In the genomic region with DNA sequence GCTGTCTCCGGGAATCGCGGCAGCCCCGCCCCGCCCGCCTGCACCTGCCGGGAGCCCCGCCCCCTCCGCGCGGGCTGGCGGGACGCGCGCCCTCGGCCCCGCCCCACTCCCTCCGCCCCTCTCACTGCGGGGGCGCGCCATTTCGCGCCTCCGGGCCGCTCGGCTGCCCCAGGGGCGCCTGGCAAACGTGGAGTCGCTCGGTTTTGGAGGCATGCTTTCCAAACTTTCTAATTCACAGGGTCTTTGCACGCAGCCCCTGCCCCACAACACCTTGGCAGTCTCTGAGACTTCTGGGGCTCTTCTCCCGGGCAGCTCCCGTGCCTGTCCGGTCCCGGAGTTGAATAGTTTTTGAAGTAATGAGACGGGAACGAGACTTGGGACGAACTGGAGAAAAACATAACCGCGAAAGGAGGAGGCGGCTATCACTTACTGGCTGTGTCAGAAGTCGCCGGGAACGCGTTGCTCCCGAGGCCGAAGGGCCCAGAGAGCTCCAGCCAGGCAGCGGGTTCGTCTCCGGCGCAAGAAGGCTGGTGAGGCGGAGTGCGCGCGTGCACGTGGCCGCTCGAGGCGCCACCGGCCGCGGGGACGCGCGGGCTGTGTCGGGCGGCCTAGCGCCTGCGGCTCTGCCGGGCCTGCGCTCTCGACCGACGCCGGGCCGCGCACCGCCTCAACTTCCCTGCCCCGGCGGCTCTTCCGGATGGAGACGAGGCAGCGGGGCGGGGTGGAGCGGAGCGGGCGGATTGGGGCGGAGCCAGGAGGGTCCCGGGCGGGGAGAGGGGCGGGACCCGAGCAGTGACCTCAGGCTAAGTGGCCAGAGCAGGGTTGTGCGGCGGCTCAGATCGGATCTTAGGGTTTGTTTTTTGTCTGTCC, we compare ENCODE assay signal across 1 cellular context.
TF ChIP-seq lines count a peak whose summit lies in the region.

A gene (minus strand): TSS at position 699 of the 870 bp plus-strand sequence. CDS start 3,436 bp downstream, outside the sequence.

TF ChIP-seq in HepG2, 621 proteins besides CTCF, POLR2A, EP300 and RAD21 (continued from another document and continues in another):
- TF ChIP-seq, protein P1, sequence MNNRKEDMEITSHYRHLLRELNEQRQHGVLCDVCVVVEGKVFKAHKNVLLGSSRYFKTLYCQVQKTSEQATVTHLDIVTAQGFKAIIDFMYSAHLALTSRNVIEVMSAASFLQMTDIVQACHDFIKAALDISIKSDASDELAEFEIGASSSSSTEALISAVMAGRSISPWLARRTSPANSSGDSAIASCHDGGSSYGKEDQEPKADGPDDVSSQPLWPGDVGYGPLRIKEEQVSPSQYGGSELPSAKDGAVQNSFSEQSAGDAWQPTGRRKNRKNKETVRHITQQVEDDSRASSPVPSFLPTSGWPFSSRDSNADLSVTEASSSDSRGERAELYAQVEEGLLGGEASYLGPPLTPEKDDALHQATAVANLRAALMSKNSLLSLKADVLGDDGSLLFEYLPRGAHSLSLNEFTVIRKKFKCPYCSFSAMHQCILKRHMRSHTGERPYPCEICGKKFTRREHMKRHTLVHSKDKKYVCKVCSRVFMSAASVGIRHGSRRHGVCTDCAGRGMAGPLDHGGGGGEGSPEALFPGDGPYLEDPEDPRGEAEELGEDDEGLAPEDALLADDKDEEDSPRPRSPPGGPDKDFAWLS (CRISPR knock-in tag; IDR thresholded peaks at IDR 0.05; ENCODE audit: borderline replicate concordance): no peak
- TF ChIP-seq, protein P2, sequence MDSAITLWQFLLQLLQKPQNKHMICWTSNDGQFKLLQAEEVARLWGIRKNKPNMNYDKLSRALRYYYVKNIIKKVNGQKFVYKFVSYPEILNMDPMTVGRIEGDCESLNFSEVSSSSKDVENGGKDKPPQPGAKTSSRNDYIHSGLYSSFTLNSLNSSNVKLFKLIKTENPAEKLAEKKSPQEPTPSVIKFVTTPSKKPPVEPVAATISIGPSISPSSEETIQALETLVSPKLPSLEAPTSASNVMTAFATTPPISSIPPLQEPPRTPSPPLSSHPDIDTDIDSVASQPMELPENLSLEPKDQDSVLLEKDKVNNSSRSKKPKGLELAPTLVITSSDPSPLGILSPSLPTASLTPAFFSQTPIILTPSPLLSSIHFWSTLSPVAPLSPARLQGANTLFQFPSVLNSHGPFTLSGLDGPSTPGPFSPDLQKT (CRISPR knock-in tag; IDR thresholded peaks at IDR 0.05; ENCODE audit: borderline replicate concordance): no peak
- TF ChIP-seq, protein P3, sequence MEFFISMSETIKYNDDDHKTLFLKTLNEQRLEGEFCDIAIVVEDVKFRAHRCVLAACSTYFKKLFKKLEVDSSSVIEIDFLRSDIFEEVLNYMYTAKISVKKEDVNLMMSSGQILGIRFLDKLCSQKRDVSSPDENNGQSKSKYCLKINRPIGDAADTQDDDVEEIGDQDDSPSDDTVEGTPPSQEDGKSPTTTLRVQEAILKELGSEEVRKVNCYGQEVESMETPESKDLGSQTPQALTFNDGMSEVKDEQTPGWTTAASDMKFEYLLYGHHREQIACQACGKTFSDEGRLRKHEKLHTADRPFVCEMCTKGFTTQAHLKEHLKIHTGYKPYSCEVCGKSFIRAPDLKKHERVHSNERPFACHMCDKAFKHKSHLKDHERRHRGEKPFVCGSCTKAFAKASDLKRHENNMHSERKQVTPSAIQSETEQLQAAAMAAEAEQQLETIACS (CRISPR knock-in tag; IDR thresholded peaks at IDR 0.05): peak; percentile 97
- TF ChIP-seq, protein P4, sequence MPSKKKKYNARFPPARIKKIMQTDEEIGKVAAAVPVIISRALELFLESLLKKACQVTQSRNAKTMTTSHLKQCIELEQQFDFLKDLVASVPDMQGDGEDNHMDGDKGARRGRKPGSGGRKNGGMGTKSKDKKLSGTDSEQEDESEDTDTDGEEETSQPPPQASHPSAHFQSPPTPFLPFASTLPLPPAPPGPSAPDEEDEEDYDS (CRISPR knock-in tag; IDR thresholded peaks at IDR 0.05): peak; percentile 81
- TF ChIP-seq, protein P5, sequence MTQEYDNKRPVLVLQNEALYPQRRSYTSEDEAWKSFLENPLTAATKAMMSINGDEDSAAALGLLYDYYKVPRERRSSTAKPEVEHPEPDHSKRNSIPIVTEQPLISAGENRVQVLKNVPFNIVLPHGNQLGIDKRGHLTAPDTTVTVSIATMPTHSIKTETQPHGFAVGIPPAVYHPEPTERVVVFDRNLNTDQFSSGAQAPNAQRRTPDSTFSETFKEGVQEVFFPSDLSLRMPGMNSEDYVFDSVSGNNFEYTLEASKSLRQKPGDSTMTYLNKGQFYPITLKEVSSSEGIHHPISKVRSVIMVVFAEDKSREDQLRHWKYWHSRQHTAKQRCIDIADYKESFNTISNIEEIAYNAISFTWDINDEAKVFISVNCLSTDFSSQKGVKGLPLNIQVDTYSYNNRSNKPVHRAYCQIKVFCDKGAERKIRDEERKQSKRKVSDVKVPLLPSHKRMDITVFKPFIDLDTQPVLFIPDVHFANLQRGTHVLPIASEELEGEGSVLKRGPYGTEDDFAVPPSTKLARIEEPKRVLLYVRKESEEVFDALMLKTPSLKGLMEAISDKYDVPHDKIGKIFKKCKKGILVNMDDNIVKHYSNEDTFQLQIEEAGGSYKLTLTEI (CRISPR knock-in tag; conservative IDR thresholded peaks at IDR 0.05): no peak
- TF ChIP-seq, protein P6, sequence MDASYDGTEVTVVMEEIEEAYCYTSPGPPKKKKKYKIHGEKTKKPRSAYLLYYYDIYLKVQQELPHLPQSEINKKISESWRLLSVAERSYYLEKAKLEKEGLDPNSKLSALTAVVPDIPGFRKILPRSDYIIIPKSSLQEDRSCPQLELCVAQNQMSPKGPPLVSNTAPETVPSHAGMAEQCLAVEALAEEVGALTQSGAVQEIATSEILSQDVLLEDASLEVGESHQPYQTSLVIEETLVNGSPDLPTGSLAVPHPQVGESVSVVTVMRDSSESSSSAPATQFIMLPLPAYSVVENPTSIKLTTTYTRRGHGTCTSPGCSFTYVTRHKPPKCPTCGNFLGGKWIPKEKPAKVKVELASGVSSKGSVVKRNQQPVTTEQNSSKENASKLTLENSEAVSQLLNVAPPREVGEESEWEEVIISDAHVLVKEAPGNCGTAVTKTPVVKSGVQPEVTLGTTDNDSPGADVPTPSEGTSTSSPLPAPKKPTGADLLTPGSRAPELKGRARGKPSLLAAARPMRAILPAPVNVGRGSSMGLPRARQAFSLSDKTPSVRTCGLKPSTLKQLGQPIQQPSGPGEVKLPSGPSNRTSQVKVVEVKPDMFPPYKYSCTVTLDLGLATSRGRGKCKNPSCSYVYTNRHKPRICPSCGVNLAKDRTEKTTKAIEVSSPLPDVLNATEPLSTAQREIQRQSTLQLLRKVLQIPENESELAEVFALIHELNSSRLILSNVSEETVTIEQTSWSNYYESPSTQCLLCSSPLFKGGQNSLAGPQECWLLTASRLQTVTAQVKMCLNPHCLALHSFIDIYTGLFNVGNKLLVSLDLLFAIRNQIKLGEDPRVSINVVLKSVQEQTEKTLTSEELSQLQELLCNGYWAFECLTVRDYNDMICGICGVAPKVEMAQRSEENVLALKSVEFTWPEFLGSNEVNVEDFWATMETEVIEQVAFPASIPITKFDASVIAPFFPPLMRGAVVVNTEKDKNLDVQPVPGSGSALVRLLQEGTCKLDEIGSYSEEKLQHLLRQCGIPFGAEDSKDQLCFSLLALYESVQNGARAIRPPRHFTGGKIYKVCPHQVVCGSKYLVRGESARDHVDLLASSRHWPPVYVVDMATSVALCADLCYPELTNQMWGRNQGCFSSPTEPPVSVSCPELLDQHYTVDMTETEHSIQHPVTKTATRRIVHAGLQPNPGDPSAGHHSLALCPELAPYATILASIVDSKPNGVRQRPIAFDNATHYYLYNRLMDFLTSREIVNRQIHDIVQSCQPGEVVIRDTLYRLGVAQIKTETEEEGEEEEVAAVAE (CRISPR knock-in tag; IDR thresholded peaks at IDR 0.05; ENCODE audit: borderline replicate concordance): no peak
- TF ChIP-seq ZC3H4 (CRISPR knock-in tag; IDR thresholded peaks at IDR 0.05; ENCODE audit: borderline replicate concordance) (peak; percentile 16; the same call in 1 of the 2 replicates), ZNF33A (CRISPR knock-in tag; IDR thresholded peaks at IDR 0.05; ENCODE audit: borderline replicate concordance) (no peak), SNAPC2 (CRISPR knock-in tag; IDR thresholded peaks at IDR 0.05) (peak; percentile 56; the same call in 1 of the 2 replicates), ZKSCAN5 (CRISPR knock-in tag; IDR thresholded peaks at IDR 0.05) (no peak), ZNF333 (CRISPR knock-in tag; IDR thresholded peaks at IDR 0.05; ENCODE audit: borderline replicate concordance) (peak; percentile 28; the same call in 1 of the 2 replicates), ZNF766 (CRISPR knock-in tag; IDR thresholded peaks at IDR 0.05; ENCODE audit: borderline replicate concordance) (peak; percentile 54), ZFP90 (CRISPR knock-in tag; IDR thresholded peaks at IDR 0.05; ENCODE audit: borderline replicate concordance) (peak; percentile 46; the same call in 1 of the 2 replicates), CC2D1A (CRISPR knock-in tag; IDR thresholded peaks at IDR 0.05) (no peak), RORA (CRISPR knock-in tag; IDR thresholded peaks at IDR 0.05) (no peak), CEBPG (CRISPR knock-in tag; IDR thresholded peaks at IDR 0.05) (0 out of 2 replicates have a peak, but pooled peaks have one; percentile 2), POLR2AphosphoS5 (IDR thresholded peaks at IDR 0.05; ENCODE audit: low read depth, low read length) (peak; percentile 84), CEBPB (IDR thresholded peaks at IDR 0.05; ENCODE audit: borderline replicate concordance, low read depth, low read length) (no peak), TRIM24 (CRISPR knock-in tag; IDR thresholded peaks at IDR 0.05) (no peak), KDM1A (CRISPR knock-in tag; IDR thresholded peaks at IDR 0.05) (no peak), TCF12 (IDR thresholded peaks at IDR 0.05) (no peak), TCF12 (CRISPR knock-in tag; IDR thresholded peaks at IDR 0.05) (no peak), RARG (CRISPR knock-in tag; IDR thresholded peaks at IDR 0.05; ENCODE audit: low read depth) (no peak)
- TF ChIP-seq, protein P7, sequence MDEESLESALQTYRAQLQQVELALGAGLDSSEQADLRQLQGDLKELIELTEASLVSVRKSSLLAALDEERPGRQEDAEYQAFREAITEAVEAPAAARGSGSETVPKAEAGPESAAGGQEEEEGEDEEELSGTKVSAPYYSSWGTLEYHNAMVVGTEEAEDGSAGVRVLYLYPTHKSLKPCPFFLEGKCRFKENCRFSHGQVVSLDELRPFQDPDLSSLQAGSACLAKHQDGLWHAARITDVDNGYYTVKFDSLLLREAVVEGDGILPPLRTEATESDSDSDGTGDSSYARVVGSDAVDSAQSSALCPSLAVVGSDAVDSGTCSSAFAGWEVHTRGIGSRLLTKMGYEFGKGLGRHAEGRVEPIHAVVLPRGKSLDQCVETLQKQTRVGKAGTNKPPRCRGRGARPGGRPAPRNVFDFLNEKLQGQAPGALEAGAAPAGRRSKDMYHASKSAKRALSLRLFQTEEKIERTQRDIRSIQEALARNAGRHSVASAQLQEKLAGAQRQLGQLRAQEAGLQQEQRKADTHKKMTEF (CRISPR knock-in tag; IDR thresholded peaks at IDR 0.05): peak; percentile 63
- TF ChIP-seq, protein P8, sequence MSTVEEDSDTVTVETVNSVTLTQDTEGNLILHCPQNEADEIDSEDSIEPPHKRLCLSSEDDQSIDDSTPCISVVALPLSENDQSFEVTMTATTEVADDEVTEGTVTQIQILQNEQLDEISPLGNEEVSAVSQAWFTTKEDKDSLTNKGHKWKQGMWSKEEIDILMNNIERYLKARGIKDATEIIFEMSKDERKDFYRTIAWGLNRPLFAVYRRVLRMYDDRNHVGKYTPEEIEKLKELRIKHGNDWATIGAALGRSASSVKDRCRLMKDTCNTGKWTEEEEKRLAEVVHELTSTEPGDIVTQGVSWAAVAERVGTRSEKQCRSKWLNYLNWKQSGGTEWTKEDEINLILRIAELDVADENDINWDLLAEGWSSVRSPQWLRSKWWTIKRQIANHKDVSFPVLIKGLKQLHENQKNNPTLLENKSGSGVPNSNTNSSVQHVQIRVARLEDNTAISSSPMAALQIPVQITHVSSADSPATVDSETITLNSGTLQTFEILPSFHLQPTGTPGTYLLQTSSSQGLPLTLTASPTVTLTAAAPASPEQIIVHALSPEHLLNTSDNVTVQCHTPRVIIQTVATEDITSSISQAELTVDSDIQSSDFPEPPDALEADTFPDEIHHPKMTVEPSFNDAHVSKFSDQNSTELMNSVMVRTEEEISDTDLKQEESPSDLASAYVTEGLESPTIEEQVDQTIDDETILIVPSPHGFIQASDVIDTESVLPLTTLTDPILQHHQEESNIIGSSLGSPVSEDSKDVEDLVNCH (CRISPR knock-in tag; IDR thresholded peaks at IDR 0.05): no peak
- TF ChIP-seq, protein P9, sequence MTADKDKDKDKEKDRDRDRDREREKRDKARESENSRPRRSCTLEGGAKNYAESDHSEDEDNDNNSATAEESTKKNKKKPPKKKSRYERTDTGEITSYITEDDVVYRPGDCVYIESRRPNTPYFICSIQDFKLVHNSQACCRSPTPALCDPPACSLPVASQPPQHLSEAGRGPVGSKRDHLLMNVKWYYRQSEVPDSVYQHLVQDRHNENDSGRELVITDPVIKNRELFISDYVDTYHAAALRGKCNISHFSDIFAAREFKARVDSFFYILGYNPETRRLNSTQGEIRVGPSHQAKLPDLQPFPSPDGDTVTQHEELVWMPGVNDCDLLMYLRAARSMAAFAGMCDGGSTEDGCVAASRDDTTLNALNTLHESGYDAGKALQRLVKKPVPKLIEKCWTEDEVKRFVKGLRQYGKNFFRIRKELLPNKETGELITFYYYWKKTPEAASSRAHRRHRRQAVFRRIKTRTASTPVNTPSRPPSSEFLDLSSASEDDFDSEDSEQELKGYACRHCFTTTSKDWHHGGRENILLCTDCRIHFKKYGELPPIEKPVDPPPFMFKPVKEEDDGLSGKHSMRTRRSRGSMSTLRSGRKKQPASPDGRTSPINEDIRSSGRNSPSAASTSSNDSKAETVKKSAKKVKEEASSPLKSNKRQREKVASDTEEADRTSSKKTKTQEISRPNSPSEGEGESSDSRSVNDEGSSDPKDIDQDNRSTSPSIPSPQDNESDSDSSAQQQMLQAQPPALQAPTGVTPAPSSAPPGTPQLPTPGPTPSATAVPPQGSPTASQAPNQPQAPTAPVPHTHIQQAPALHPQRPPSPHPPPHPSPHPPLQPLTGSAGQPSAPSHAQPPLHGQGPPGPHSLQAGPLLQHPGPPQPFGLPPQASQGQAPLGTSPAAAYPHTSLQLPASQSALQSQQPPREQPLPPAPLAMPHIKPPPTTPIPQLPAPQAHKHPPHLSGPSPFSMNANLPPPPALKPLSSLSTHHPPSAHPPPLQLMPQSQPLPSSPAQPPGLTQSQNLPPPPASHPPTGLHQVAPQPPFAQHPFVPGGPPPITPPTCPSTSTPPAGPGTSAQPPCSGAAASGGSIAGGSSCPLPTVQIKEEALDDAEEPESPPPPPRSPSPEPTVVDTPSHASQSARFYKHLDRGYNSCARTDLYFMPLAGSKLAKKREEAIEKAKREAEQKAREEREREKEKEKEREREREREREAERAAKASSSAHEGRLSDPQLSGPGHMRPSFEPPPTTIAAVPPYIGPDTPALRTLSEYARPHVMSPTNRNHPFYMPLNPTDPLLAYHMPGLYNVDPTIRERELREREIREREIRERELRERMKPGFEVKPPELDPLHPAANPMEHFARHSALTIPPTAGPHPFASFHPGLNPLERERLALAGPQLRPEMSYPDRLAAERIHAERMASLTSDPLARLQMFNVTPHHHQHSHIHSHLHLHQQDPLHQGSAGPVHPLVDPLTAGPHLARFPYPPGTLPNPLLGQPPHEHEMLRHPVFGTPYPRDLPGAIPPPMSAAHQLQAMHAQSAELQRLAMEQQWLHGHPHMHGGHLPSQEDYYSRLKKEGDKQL (CRISPR knock-in tag; IDR thresholded peaks at IDR 0.05; ENCODE audit: low read depth): no peak
- TF ChIP-seq, protein P10, sequence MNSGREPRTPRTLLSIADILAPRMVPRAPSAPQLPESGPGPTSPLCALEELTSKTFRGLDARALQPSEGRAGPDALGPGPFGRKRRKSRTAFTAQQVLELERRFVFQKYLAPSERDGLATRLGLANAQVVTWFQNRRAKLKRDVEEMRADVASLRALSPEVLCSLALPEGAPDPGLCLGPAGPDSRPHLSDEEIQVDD (CRISPR knock-in tag; IDR thresholded peaks at IDR 0.05; ENCODE audit: borderline replicate concordance): peak; percentile 39; the same call in 1 of the 2 replicates
- TF ChIP-seq, protein P11, sequence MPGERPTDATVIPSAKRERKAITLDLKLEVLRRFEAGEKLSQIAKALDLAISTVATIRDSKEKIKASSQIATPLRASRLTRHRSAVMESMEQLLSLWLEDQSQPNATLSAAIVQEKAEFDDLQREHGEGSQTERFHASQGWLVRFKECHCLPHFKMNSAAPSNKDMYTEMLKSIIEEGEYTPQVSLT (CRISPR knock-in tag; IDR thresholded peaks at IDR 0.05; ENCODE audit: borderline replicate concordance, low read depth): no peak; the same call in 1 of the 2 replicates
